Comparison of ENCODE assay signal across 8 cellular contexts in the genomic region with DNA sequence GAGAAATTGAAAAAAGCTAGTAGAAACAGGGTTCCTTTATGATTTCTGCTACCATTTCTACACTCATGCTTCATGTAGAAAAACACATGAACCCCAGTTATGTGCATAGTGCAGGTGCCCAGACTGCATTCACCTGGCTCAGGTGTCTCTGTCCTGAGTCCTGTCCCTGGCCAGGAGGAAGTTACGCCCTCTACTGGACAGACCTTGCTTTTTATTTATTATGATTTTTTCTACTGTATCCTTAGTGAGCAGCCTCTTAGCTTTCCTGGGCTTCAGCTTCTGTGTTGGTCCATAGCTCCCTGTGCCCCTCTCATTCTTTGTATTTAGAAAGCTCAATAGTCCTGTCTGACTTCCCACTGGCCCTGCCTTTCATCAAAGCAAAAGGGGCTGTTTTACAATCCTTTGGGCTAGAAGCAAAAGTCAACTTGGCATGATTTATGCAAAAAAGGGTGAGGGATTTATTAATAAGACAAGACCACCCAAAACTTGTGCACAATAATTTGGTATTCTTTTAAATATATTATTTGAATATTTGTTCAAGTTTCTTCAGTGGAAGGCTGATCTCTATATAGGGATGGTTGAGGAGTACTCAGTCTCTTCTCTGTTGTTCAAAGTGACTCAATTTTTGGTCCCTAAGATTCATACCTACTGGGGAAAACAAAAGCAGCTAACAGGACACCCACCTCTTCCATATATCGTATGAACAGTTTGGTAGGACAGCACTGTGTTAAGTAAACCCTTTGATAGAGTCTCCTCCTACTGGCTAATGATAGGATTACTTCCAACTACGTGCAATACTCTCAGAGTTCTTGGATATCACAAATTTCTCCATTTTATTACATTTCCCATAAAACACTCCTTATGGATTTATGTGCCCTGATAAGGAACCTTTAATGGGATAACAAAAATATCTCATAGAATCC.
DNase-seq lines count a peak whose midpoint lies in the region; ATAC-seq and TF ChIP-seq lines count a peak whose summit lies in the region.

No MANE protein-coding gene starts in this region.

- H2AFZ ChIP-seq in H9 (ENCODE audit: low read length) = no peak overlapping the region

- H3K23ac ChIP-seq in H9 (ENCODE audit: insufficient read length, low read depth, low read length) = no peak overlapping the region

- no peak overlapping the region for H3K4me3 Mint-ChIP-seq in H9

- TF ChIP-seq CTCF in H9 (conservative IDR thresholded peaks at IDR 0.05) (peak; percentile 65), RWPE2 (IDR thresholded peaks at IDR 0.05; ENCODE audit: poor library complexity, severe bottlenecking) (peak; percentile 91)

- H3K27ac ChIP-seq in H9 (ENCODE audit: insufficient read length, low read depth, low read length) (no peak overlapping the region), RWPE2 (ENCODE audit: poor library complexity, severe bottlenecking) (no peak overlapping the region)

- H4K20me1 ChIP-seq in H9 (ENCODE audit: control insufficient read depth, insufficient read depth, insufficient read length) = no peaks in the 10 kb centered on the region

- H3K36me3 Mint-ChIP-seq in H9 (ENCODE audit: insufficient read depth in 1 of 3, low read depth in 3 of 3) = no peaks in the 10 kb centered on the region

- H3K9ac ChIP-seq in H9 (ENCODE audit: extremely low read depth, insufficient read length, low read length) = no peak overlapping the region

- no peak overlapping the region for H2BK12ac ChIP-seq in H9 (ENCODE audit: insufficient read length, low read depth, low read length)

- H4K91ac ChIP-seq in H9 (ENCODE audit: insufficient read length, low read depth, low read length) = no peak overlapping the region

- no peak overlapping the region for H3K27ac Mint-ChIP-seq in H9

- no peak overlapping the region for H3K56ac ChIP-seq in H9 (ENCODE audit: insufficient read length, low read depth, low read length)

- no peaks in the 10 kb centered on the region for H3K79me1 ChIP-seq in H9 (ENCODE audit: insufficient read depth, low read depth, low read length, poor library complexity, severe bottlenecking)

- H3K9me3 ChIP-seq in H9 (ENCODE audit: control insufficient read depth, low read depth, low read length) (no peaks in the 10 kb centered on the region), RWPE2 (ENCODE audit: severe bottlenecking) (no peaks in the 10 kb centered on the region)

- no peak overlapping the region for H2BK15ac ChIP-seq in H9 (ENCODE audit: low read depth, low read length)

- no CpG with 5 or more reads among the region's 3 CpGs for WGBS in H9 (ENCODE audit: extremely low coverage, insufficient read length, low lambda C conversion rate)

- no peak overlapping the region for H4K8ac ChIP-seq in H9 (replicated peaks; ENCODE audit: insufficient read length, low read depth, low read length)

- DNase-seq in AML-193 (lab: John Stamatoyannopoulos, UW) (peak; percentile 7), H9 (peak; percentile 45), RWPE2 (ENCODE audit: low spot score) (no peak), glomerular visceral epithelial cell (ENCODE audit: extremely low spot score) (peak; percentile 49), superior temporal gyrus (ENCODE audit: extremely low spot score) (peak; percentile 56), CD1c-positive myeloid dendritic cell (ENCODE audit: extremely low spot score) (no peak), hypothalamus (lab: John Stamatoyannopoulos, UW) (no peak), 8988T (no peak)

- H3K4me3 ChIP-seq in RWPE2 (ENCODE audit: severe bottlenecking) = no peak overlapping the region

- no peak overlapping the region for H2BK20ac ChIP-seq in H9 (ENCODE audit: low read depth, low read length, poor library complexity, severe bottlenecking)

- no peaks in the 10 kb centered on the region for H3K4me1 ChIP-seq in H9 (ENCODE audit: insufficient read depth, low read length)
- peaks cover 6% of the 10 kb centered on the region for H3K4me1 ChIP-seq in RWPE2 (ENCODE audit: insufficient read depth, poor library complexity, severe bottlenecking)

- H3K4me1 Mint-ChIP-seq in H9 = peaks cover 0 to 2% of the 10 kb centered on the region in 2 experiments; a peak in 1 of 4 replicates

- no peaks in the 10 kb centered on the region for H3K9me3 Mint-ChIP-seq in H9

- no peak overlapping the region for H3T11ph ChIP-seq in H9 (ENCODE audit: low read length)

- H2BK120ac ChIP-seq in H9 (ENCODE audit: low read depth, low read length, poor library complexity, severe bottlenecking) = no peak overlapping the region

- no peaks in the 10 kb centered on the region for H3K79me2 ChIP-seq in H9 (ENCODE audit: insufficient read depth, low read length)

- H3K18ac ChIP-seq in H9 (ENCODE audit: insufficient read length, low read depth, low read length) = no peak overlapping the region

- H3K23me2 ChIP-seq in H9 (ENCODE audit: insufficient read length, low read depth, low read length, poor library complexity, severe bottlenecking) = no peaks in the 10 kb centered on the region

- H3K27me3 Mint-ChIP-seq in H9 (ENCODE audit: low read depth) = peaks cover 10% of the 10 kb centered on the region

- H3K4ac ChIP-seq in H9 (ENCODE audit: low read depth, low read length) = no peak overlapping the region

- no peak overlapping the region for H3K14ac ChIP-seq in H9 (ENCODE audit: insufficient read depth, low read length)

- ATAC-seq in RWPE2 (ENCODE audit: low read depth) = peak; percentile 73

- H4K5ac ChIP-seq in H9 (ENCODE audit: insufficient read length, low read depth, low read length) = no peak overlapping the region

- H2BK5ac ChIP-seq in H9 (ENCODE audit: insufficient read length, low read length) = no peak overlapping the region

- no peak overlapping the region for H2AK5ac ChIP-seq in H9 (ENCODE audit: insufficient read length, low read length)

- H3K27me3 ChIP-seq in H9 (ENCODE audit: insufficient read depth, low read length) (no peaks in the 10 kb centered on the region), RWPE2 (ENCODE audit: insufficient read depth, poor library complexity, severe bottlenecking) (no peaks in the 10 kb centered on the region)

- no peak overlapping the region for H3K4me2 ChIP-seq in H9 (ENCODE audit: insufficient read depth, insufficient read length, low read length)

- H3K36me3 ChIP-seq in RWPE2 (ENCODE audit: low read depth) = no peaks in the 10 kb centered on the region

Comparison
In these comparisons a context has a peak if more than half of its experiments do, and no peak if none do; other contexts are left out.
1. DNase-seq: peak in AML-193 (2 of 2), H9 (single experiment), glomerular visceral epithelial cell (single experiment) and superior temporal gyrus (single experiment); none in RWPE2 (single experiment), CD1c-positive myeloid dendritic cell (single experiment), hypothalamus (0 of 51) and 8988T (single experiment).